In genomic region chr6:125839471-125839870, GRCh38 we compare ENCODE assay signal across 16 cellular contexts. TPM values are rescaled to one million over a fixed set of nuclear protein-coding genes. Genes with fewer than 3 reads are reported as not detected.
DNase-seq lines count a peak whose midpoint lies in the region; ATAC-seq, FAIRE-seq and TF ChIP-seq lines count a peak whose summit lies in the region.
"Had no signal": no experiment of that assay in that cellular context is flagged by ENCODE, and none has a peak within 500 bp of the region (broad histone marks: within the 10 kb centered on the region; RNA-seq: fewer than 3 reads in every experiment).

No MANE protein-coding gene starts in this region.

- peak overlapping the region in 1 of 3 donors; percentile 24 for H3K27ac ChIP-seq in right lobe of liver
- no peak overlapping the region for H3K27ac ChIP-seq in HepG2 (ENCODE audit: extremely low read length, insufficient read depth, low read length)
- H3K27ac ChIP-seq in caudate nucleus (ENCODE audit: low read depth, low read length): peak overlapping the region; percentile 91
- no peak overlapping the region for H3K27ac ChIP-seq in testis

- DNase-seq in right lobe of liver (no peak), HepG2 (ENCODE audit: low spot score) (no peak), caudate nucleus (lab: John Stamatoyannopoulos, UW) (peak in 11 of 61 donors; percentile 7 to 44 (median 27)), medulla oblongata (ENCODE audit: extremely low spot score) (peak; percentile 82), NCI-H128 (lab: John Stamatoyannopoulos, UW; ENCODE audit: unreplicated experiment) (no peak), SHP77 (lab: John Stamatoyannopoulos, UW) (no peak), NCI-H187 treated with DMSO at 0.1 percent for 48 hours (lab: John Stamatoyannopoulos, UW) (no peak), testis (no peak)
- DNase-seq: activated CD4-positive, alpha-beta T cell treated with anti-CD3 and anti-CD28 coated beads for 48 hours; activated CD8-positive, alpha-beta memory T cell treated with anti-CD3 and anti-CD28 coated beads, Interleukin-2, amount 50 U/mL, for 48 hours; activated naive CD4-positive, alpha-beta T cell treated with Interleukin-2 at 50 U/mL for 16 hours; effector memory CD8-positive, alpha-beta T cell; foreskin fibroblast; NCI-H1092 treated with DMSO at 0.1 percent for 48 hours; NCI-H510A; OCI-M1 had no signal

- TF ChIP-seq POLR2A in right lobe of liver (IDR thresholded peaks at IDR 0.05) (no peak), HepG2 (IDR thresholded peaks at IDR 0.05; ENCODE audit: insufficient read depth in 1 of 2, low read depth in 2 of 2, low read length in 2 of 2) (no peak), testis (IDR thresholded peaks at IDR 0.05) (no peak)

- no peak overlapping the region for H3K4me2 ChIP-seq in HepG2 (ENCODE audit: low read depth, low read length)

- no peaks in the 10 kb centered on the region for H4K20me1 ChIP-seq in HepG2 (ENCODE audit: insufficient read depth, low read length)

- CTCF ChIA-PET in HepG2 (lab: Yijun Ruan, JAX; ENCODE audit: low intra/inter-chr PET ratio, low total read pairs): no interaction called here

- no peak for FAIRE-seq in HepG2 (lab: Jason Lieb, UNC)

- in situ Hi-C loops in HepG2 (cut with HindIII; ENCODE audit: extremely low pct_ligation_motif_present, low pct_unique_long_range_greater_than_20kb): no loop called here

- TF ChIP-seq RAD21 in HepG2 (CRISPR knock-in tag; IDR thresholded peaks at IDR 0.05): no peak

- H3K27me3 ChIP-seq in right lobe of liver (no peaks in the 10 kb centered on the region), HepG2 (ENCODE audit: control insufficient read depth in 1 of 2, insufficient read depth in 2 of 2, low read length in 2 of 2) (no peaks in the 10 kb centered on the region), testis (no peaks in the 10 kb centered on the region)

- no peaks in the 10 kb centered on the region for H3K79me2 ChIP-seq in HepG2 (ENCODE audit: insufficient read depth, low read length)

- H3K9me3 ChIP-seq in right lobe of liver: no peaks in the 10 kb centered on the region
- no peaks in the 10 kb centered on the region for H3K9me3 ChIP-seq in HepG2 (ENCODE audit: low read length)
- H3K9me3 ChIP-seq in testis: no peaks in the 10 kb centered on the region

- no TSS peak for BruUV-seq in HepG2 (replicated peaks; lab: Mats Ljungman, UMichigan)

- no peak for TF ChIP-seq CTCF in right lobe of liver (IDR thresholded peaks at IDR 0.05)
- TF ChIP-seq CTCF in HepG2 (CRISPR knock-in tag; IDR thresholded peaks at IDR 0.05): no peak
- TF ChIP-seq CTCF in testis (IDR thresholded peaks at IDR 0.05): no peak

- H3K36me3 ChIP-seq in right lobe of liver: no peaks in the 10 kb centered on the region
- H3K36me3 ChIP-seq in HepG2 (replicated peaks in 1 of 2; ENCODE audit: control insufficient read depth in 1 of 2, insufficient read depth in 2 of 2, low read length in 2 of 2): no peaks in the 10 kb centered on the region
- no peaks in the 10 kb centered on the region for H3K36me3 ChIP-seq in testis (ENCODE audit: low read depth, missing control alignments)

- WGBS in right lobe of liver (ENCODE audit: insufficient coverage, low coverage, low lambda C conversion rate, missing lambda C conversion rate): 57% methylated on average over 3 of the region's 7 CpGs
- WGBS in HepG2 (ENCODE audit: low lambda C conversion rate): 91% methylated on average over 7 of the region's 7 CpGs
- WGBS in testis, 2 donors: 72 to 77% methylated on average over 6 to 7 of the region's 7 CpGs

- H3K4me1 ChIP-seq in right lobe of liver (peaks cover 0 to 2% (median 0%) of the 10 kb centered on the region in 4 donors), HepG2 (ENCODE audit: insufficient read depth, low read length) (no peaks in the 10 kb centered on the region), testis (peaks cover 20% of the 10 kb centered on the region)

- H3K4me3 ChIP-seq in right lobe of liver (no peak overlapping the region), HepG2 (replicated peaks in 1 of 3; ENCODE audit: insufficient read depth in 1 of 3, low read depth in 2 of 3, low read length in 3 of 3) (no peak overlapping the region), testis (no peak overlapping the region)

- TF ChIP-seq EP300 in HepG2 (IDR thresholded peaks at IDR 0.05; ENCODE audit: low read depth in 2 of 2, low read length in 2 of 2) (no peak), HepG2 (CRISPR knock-in tag; IDR thresholded peaks at IDR 0.05; ENCODE audit: borderline replicate concordance) (no peak)

- POLR2A ChIA-PET in HepG2 (lab: Yijun Ruan, JAX): no interaction called here

- H2AFZ ChIP-seq in HepG2 (ENCODE audit: low read length): no peak overlapping the region

- ATAC-seq in right lobe of liver (peak; percentile 23 to 57 (median 36)), HepG2 (no peak)
- ATAC-seq: effector memory CD8-positive, alpha-beta T cell had no signal

- intact Hi-C loops in right lobe of liver (cut with DNase I) (no loop called here), HepG2 (cut with micrococcal nuclease; ENCODE audit: unreplicated experiment) (no loop called here), testis (cut with DNase I; ENCODE audit: low total_unique reads) (no loop called here)

- H3K9ac ChIP-seq in HepG2 (ENCODE audit: insufficient read depth, low read depth, low read length): no peak overlapping the region

TF ChIP-seq in HepG2, 621 proteins besides CTCF, POLR2A, EP300 and RAD21 (continues in another document):
- TF ChIP-seq TAF15 (IDR thresholded peaks at IDR 0.05; ENCODE audit: low read depth, low read length, poor library complexity, severe bottlenecking): no peak
- no peak for TF ChIP-seq NFIC (IDR thresholded peaks at IDR 0.05; ENCODE audit: low read length)
- no peak for TF ChIP-seq RNF2 (conservative IDR thresholded peaks at IDR 0.05; ENCODE audit: low read depth)
- TF ChIP-seq SOX13 (IDR thresholded peaks at IDR 0.05): no peak
- TF ChIP-seq SOX13 (CRISPR knock-in tag; conservative IDR thresholded peaks at IDR 0.05 in 1 of 2, IDR thresholded peaks at IDR 0.05 in 1 of 2): no peak
- no peak for TF ChIP-seq ETS1 (CRISPR knock-in tag; IDR thresholded peaks at IDR 0.05)
- no peak for TF ChIP-seq SMAD3 (CRISPR knock-in tag; IDR thresholded peaks at IDR 0.05)
- TF ChIP-seq MTA1 (CRISPR knock-in tag; IDR thresholded peaks at IDR 0.05; ENCODE audit: borderline replicate concordance): no peak
- TF ChIP-seq BHLHE40 (IDR thresholded peaks at IDR 0.05; ENCODE audit: low read length): no peak
- no peak for TF ChIP-seq ATF4 (CRISPR knock-in tag; IDR thresholded peaks at IDR 0.05)
- TF ChIP-seq SP2 (CRISPR knock-in tag; IDR thresholded peaks at IDR 0.05): no peak
- no peak for TF ChIP-seq ZKSCAN8 (CRISPR knock-in tag; IDR thresholded peaks at IDR 0.05; ENCODE audit: borderline replicate concordance)
- TF ChIP-seq ZNF713 (CRISPR knock-in tag; IDR thresholded peaks at IDR 0.05): no peak

RNA-seq across cellular contexts. Expression of gene NCOA7, which starts 48.7 kb away (rescaled TPM):
- total RNA-seq in right lobe of liver: 10 to 100 TPM; 11.4 to 71.8 (median 23.0) TPM
- total RNA-seq in HepG2 (2016; rRNA removed; fragmentation: Illumina TruSeq; extraction: Trizol): 13.6 and 24.3 TPM in 2 replicates
- 2.1 and 2.2 TPM in 2 replicates for total RNA-seq in HepG2 (2016; cell fraction: cytosol; rRNA removed; fragmentation: Illumina TruSeq; extraction: Trizol; ENCODE audit: low read depth)
- 14.1 and 25.5 TPM in 2 replicates for total RNA-seq in HepG2 (2016; cell fraction: insoluble cytoplasmic fraction; rRNA removed; fragmentation: Illumina TruSeq; extraction: Trizol)
- total RNA-seq in HepG2 (2016; cell fraction: membrane; rRNA removed; fragmentation: Illumina TruSeq; extraction: Trizol): 5.1 and 5.6 TPM in 2 replicates
- total RNA-seq in HepG2 (2016; cell fraction: nucleus; rRNA removed; fragmentation: Illumina TruSeq; extraction: Trizol): 15.2 and 17.1 TPM in 2 replicates
- polyA plus RNA-seq in HepG2 (2011; rRNA removed): 18.7 and 20.8 TPM in 2 replicates
- 14.9 and 15.1 TPM in 2 replicates for polyA plus RNA-seq in HepG2 (2011; cell fraction: cytosol; rRNA removed)
- 10.3 and 11.5 TPM in 2 replicates for polyA plus RNA-seq in HepG2 (2011; cell fraction: nucleus; rRNA removed)
- polyA plus RNA-seq in HepG2 (2012): 12.9 and 15.2 TPM in 2 replicates
- polyA plus RNA-seq in HepG2 (2016; cell fraction: cytosol; fragmentation: Illumina TruSeq; extraction: Trizol; ENCODE audit: low read depth): 0.77 and 0.88 TPM in 2 replicates
- 18.7 and 19.3 TPM in 2 replicates for polyA plus RNA-seq in HepG2 (2016; cell fraction: insoluble cytoplasmic fraction; fragmentation: Illumina TruSeq; extraction: Trizol; ENCODE audit: low read depth)
- polyA plus RNA-seq in HepG2 (2016; cell fraction: membrane; fragmentation: Illumina TruSeq; extraction: Trizol; ENCODE audit: low read depth): 3.2 and 3.7 TPM in 2 replicates
- 21.0 and 23.4 TPM in 2 replicates for polyA plus RNA-seq in HepG2 (2016; cell fraction: nucleus; fragmentation: Illumina TruSeq; extraction: Trizol; ENCODE audit: insufficient read depth, low read depth)
- 42.4 and 115 TPM in 2 replicates for polyA minus RNA-seq in HepG2 (2011; rRNA and poly(A)+ RNA removed; ENCODE audit: low replicate concordance)
- 19.9 and 21.1 TPM in 2 replicates for polyA minus RNA-seq in HepG2 (2011; cell fraction: cytosol; rRNA and poly(A)+ RNA removed)
- 29.4 and 39.5 TPM in 2 replicates for polyA minus RNA-seq in HepG2 (2011; cell fraction: nucleus; rRNA and poly(A)+ RNA removed)
- total RNA-seq in testis: 10 to 100 TPM; 18.9 to 26.7 TPM
- 7.5 TPM for polyA plus RNA-seq in testis (ENCODE audit: insufficient read depth, low read depth, low replicate concordance)
